Comparison of ENCODE assay signal across 17 cellular contexts in the genomic region with DNA sequence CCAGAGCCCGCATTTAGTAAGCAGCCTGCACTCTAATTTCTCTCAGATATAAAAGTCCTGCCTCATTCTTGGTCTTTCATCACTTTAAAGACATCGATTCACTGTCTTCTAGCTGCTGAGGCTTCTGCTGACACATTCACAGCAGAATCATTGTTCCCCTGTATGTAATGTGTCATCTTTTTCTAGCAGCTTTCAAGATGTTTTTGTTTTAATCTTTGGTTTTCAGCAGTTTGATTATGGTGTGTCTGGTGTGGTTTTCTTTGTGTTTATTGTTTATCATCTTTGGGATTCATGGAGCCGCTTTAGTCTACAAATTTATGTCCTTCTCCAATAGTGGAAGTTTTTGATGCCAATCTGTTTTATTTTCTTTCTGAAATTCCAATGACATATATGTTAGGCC.
DNase-seq lines count a peak whose midpoint lies in the region; ATAC-seq, FAIRE-seq and TF ChIP-seq lines count a peak whose summit lies in the region.
"Had no signal": no experiment of that assay in that cellular context is flagged by ENCODE, and none has a peak within 500 bp of the region (broad histone marks: within the 10 kb centered on the region; RNA-seq: fewer than 3 reads in every experiment).

No MANE protein-coding gene starts in this region.

- ATAC-seq in HCT116 (no peak), HG03469 (IDR thresholded peaks at IDR 0.05; ENCODE audit: unreplicated experiment) (no peak)
- ATAC-seq: HepG2, K562 had no signal

- no peak overlapping the region for H3K4me3 ChIP-seq in HCT116 (replicated peaks in 1 of 2; ENCODE audit: low read depth in 1 of 2, low read length in 2 of 2)
- H3K4me3 ChIP-seq in fibroblast of villous mesenchyme (ENCODE audit: low read depth, low read length): no peak overlapping the region
- H3K4me3 ChIP-seq in lower leg skin (ENCODE audit: low read depth, poor library complexity, severe bottlenecking): no peak overlapping the region
- H3K4me3 ChIP-seq: BLaER1 treated with 17β-estradiol and CSF1 and Interleukin-3, amounts not matched to agents 10 nM and 100 nM; K562 had no signal

- no peaks in the 10 kb centered on the region for H3K9me2 ChIP-seq in HCT116 (ENCODE audit: insufficient read depth)

- intact Hi-C loops in HCT116 (cut with micrococcal nuclease) (no loop called here), lower leg skin (cut with DNase I; ENCODE audit: low total_unique reads) (no loop called here)

- TF ChIP-seq CTCF in HCT116 (IDR thresholded peaks at IDR 0.05 in 2 of 3, conservative IDR thresholded peaks at IDR 0.05 in 1 of 3; ENCODE audit: borderline replicate concordance in 1 of 3, insufficient read depth in 1 of 3, low read depth in 2 of 3, low read length in 2 of 3): no peak
- TF ChIP-seq CTCF in fibroblast of villous mesenchyme (IDR thresholded peaks at IDR 0.05; ENCODE audit: insufficient read depth, low read depth, low read length): no peak
- TF ChIP-seq CTCF in lower leg skin (IDR thresholded peaks at IDR 0.05): no peak

- no TSS peak for BruUV-seq in HCT116 (replicated peaks; lab: Mats Ljungman, UMichigan)

- no peak for TF ChIP-seq RAD21 in HCT116 (IDR thresholded peaks at IDR 0.05; ENCODE audit: low read depth)

- no peaks in the 10 kb centered on the region for H3K36me3 ChIP-seq in HCT116 (ENCODE audit: control insufficient read depth in 1 of 2, insufficient read depth in 2 of 2, low read length in 2 of 2)
- H3K36me3 ChIP-seq: BLaER1 treated with 17β-estradiol and CSF1 and Interleukin-3, amounts not matched to agents 10 nM and 100 nM had no signal

- H3K9ac ChIP-seq in HCT116 (ENCODE audit: low read length): no peak overlapping the region
- H3K9ac ChIP-seq: BLaER1 treated with 17β-estradiol and CSF1 and Interleukin-3, amounts not matched to agents 10 nM and 100 nM had no signal

- H3K9me3 ChIP-seq in HCT116 (ENCODE audit: control insufficient read depth in 1 of 2, insufficient read depth in 1 of 2, low read depth in 1 of 2, low read length in 2 of 2): no peaks in the 10 kb centered on the region
- H3K9me3 ChIP-seq: BLaER1 treated with 17β-estradiol and CSF1 and Interleukin-3, amounts not matched to agents 10 nM and 100 nM had no signal

- POLR2A ChIA-PET in HCT116 (lab: Charles Lee): no interaction called here

- DNase-seq in COLO829 (ENCODE audit: low spot score) (peak; percentile 53), HCT116 (ENCODE audit: low read depth, low spot score) (no peak), RPMI7951 (ENCODE audit: low read depth) (peak; percentile 36), fibroblast of villous mesenchyme (ENCODE audit: low read depth) (peak; percentile 59), HCEC 1CT (no peak), lower leg skin (ENCODE audit: low spot score in 2 of 2) (no peak), GM12891 (ENCODE audit: insufficient read length, low spot score) (no peak)
- DNase-seq: 8988T; Calu3; CD4-positive, CD25-positive, alpha-beta regulatory T cell; DMS 273 treated with DMSO at 0.1 percent for 48 hours had no signal

- CTCF ChIA-PET in HCT116 (lab: Charles Lee): no interaction called here

- peaks cover 16 to 21% of the 10 kb centered on the region in 2 experiments for H3K4me1 ChIP-seq in HCT116 (ENCODE audit: control insufficient read depth in 1 of 2, insufficient read depth in 2 of 2, low read length in 2 of 2)

- TF ChIP-seq POLR2A in HCT116 (IDR thresholded peaks at IDR 0.05; ENCODE audit: borderline replicate concordance, extremely low read depth, insufficient read depth, insufficient read length) (no peak), lower leg skin (IDR thresholded peaks at IDR 0.05) (no peak), GM12891 (IDR thresholded peaks at IDR 0.05; ENCODE audit: low read depth, low read length) (no peak)

- RAD21 ChIA-PET in HCT116 (lab: Charles Lee; ENCODE audit: low non-redundant PET in 1 of 2, low total read pairs in 2 of 2, uncharacterized antibody in 2 of 2, unreplicated experiment in 2 of 2): no interaction called here

- no peaks in the 10 kb centered on the region for H3K79me2 ChIP-seq in HCT116 (ENCODE audit: insufficient read depth, low read length)

- no peak overlapping the region for H3K27ac ChIP-seq in HCT116 (ENCODE audit: low read depth, low read length)
- H3K27ac ChIP-seq: BLaER1 treated with 17β-estradiol and CSF1 and Interleukin-3, amounts not matched to agents 10 nM and 100 nM had no signal

- WGBS in lower leg skin, 2 donors: 90 to 94% methylated on average over 3 of the region's 3 CpGs

- FAIRE-seq in GM12891 (lab: Jason Lieb, UNC): no peak
- FAIRE-seq: G401.6, HepG2, HTR-8/SVneo, K562 had no signal

- H2AFZ ChIP-seq in HCT116 (ENCODE audit: low read depth, low read length, poor library complexity, severe bottlenecking): peak overlapping the region; percentile 3

- no peak overlapping the region for H3K4me2 ChIP-seq in HCT116 (ENCODE audit: low read length)
- H3K4me2 ChIP-seq: BLaER1 treated with 17β-estradiol and CSF1 and Interleukin-3, amounts not matched to agents 10 nM and 100 nM had no signal

- no peaks in the 10 kb centered on the region for H4K20me1 ChIP-seq in HCT116 (ENCODE audit: insufficient read depth)
- H4K20me1 ChIP-seq: BLaER1 treated with 17β-estradiol and CSF1 and Interleukin-3, amounts not matched to agents 10 nM and 100 nM had no signal

- H3K27me3 ChIP-seq in HCT116 (ENCODE audit: insufficient read depth, low read length): no peaks in the 10 kb centered on the region
- H3K27me3 ChIP-seq: BLaER1 treated with 17β-estradiol and CSF1 and Interleukin-3, amounts not matched to agents 10 nM and 100 nM had no signal

TF ChIP-seq in HCT116, 20 proteins besides CTCF, POLR2A, EP300 and RAD21 (continues in another document):
- TF ChIP-seq ZFX (IDR thresholded peaks at IDR 0.05) (no peak), JUND (IDR thresholded peaks at IDR 0.05) (no peak), EZH2phosphoT487 (IDR thresholded peaks at IDR 0.05; ENCODE audit: borderline replicate concordance) (no peak), EZH2 (IDR thresholded peaks at IDR 0.05) (no peak), ELF1 (IDR thresholded peaks at IDR 0.05; ENCODE audit: borderline replicate concordance, low read depth) (no peak), CBX3 (IDR thresholded peaks at IDR 0.05; ENCODE audit: low read depth) (no peak)
- TF ChIP-seq, protein P1, sequence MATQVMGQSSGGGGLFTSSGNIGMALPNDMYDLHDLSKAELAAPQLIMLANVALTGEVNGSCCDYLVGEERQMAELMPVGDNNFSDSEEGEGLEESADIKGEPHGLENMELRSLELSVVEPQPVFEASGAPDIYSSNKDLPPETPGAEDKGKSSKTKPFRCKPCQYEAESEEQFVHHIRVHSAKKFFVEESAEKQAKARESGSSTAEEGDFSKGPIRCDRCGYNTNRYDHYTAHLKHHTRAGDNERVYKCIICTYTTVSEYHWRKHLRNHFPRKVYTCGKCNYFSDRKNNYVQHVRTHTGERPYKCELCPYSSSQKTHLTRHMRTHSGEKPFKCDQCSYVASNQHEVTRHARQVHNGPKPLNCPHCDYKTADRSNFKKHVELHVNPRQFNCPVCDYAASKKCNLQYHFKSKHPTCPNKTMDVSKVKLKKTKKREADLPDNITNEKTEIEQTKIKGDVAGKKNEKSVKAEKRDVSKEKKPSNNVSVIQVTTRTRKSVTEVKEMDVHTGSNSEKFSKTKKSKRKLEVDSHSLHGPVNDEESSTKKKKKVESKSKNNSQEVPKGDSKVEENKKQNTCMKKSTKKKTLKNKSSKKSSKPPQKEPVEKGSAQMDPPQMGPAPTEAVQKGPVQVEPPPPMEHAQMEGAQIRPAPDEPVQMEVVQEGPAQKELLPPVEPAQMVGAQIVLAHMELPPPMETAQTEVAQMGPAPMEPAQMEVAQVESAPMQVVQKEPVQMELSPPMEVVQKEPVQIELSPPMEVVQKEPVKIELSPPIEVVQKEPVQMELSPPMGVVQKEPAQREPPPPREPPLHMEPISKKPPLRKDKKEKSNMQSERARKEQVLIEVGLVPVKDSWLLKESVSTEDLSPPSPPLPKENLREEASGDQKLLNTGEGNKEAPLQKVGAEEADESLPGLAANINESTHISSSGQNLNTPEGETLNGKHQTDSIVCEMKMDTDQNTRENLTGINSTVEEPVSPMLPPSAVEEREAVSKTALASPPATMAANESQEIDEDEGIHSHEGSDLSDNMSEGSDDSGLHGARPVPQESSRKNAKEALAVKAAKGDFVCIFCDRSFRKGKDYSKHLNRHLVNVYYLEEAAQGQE (IDR thresholded peaks at IDR 0.05; ENCODE audit: low read depth): no peak

TF ChIP-seq in GM12891, 5 proteins besides CTCF, POLR2A, EP300 and RAD21:
- TF ChIP-seq SPI1 (IDR thresholded peaks at IDR 0.05; ENCODE audit: low read depth, low read length): no peak
- TF ChIP-seq POU2F2 (IDR thresholded peaks at IDR 0.05; ENCODE audit: low read depth, low read length): no peak
- no peak for TF ChIP-seq POLR2AphosphoS5 (IDR thresholded peaks at IDR 0.05; ENCODE audit: low read depth, low read length)
- TF ChIP-seq PAX5 (IDR thresholded peaks at IDR 0.05; ENCODE audit: insufficient read depth, low read length, severe bottlenecking): no peak
- TF ChIP-seq TAF1 (IDR thresholded peaks at IDR 0.05; ENCODE audit: low read depth, low read length): no peak

Comparison
In these comparisons a context has a peak if more than half of its experiments do, and no peak if none do; other contexts are left out.
1. DNase-seq: peak in COLO829 (single experiment), RPMI7951 (single experiment) and fibroblast of villous mesenchyme (single experiment); none in HCT116 (single experiment), HCEC 1CT (single experiment), lower leg skin (0 of 2) and GM12891 (single experiment).